In the genomic region with DNA sequence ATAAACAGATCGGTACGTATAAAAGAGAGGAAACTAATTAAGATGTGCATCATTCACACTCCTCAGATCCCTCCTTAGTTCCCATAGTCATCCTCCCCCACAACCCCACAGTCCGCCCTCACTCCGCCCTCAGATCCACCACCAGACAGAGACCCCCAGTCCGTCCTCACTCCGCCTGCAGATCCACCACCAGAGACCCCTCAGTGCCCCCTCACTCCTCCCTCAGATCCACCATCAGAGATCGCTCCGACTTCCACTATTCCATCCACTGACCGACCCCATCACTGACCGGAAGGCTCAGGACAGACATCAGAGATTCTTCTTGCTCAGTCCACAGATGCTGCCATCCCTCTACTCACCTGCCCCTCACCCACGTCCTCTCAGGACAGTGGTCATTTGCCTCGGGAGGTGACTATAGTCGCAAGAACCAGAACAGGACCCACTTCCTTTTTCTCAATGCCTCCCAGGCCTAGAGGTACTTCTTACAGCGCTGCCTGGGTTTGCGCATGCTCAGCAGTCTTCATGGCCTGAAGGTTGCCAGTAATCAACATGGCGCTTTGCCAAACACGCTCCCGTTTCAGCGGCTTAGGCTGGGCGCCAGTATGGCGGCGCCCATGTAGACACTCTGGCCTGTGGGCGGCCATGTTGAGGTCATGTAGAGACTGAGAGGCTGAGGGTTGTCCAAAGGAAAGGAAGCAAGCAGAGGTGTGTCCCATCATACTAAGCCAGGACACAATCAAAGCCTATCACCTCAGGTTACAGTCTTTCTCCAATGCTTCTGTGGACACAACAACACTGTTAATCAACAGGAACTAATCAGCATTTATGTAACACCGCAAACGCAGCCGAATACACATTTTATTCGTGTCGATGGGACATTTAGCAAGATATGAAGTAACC, we compare ENCODE assay signal across 8 cellular contexts. TPM values are rescaled to one million over a fixed set of nuclear protein-coding genes. Genes with fewer than 3 reads are reported as not detected.
DNase-seq lines count a peak whose midpoint lies in the region; ATAC-seq, FAIRE-seq and TF ChIP-seq lines count a peak whose summit lies in the region.

TSS of gene ZNF484 (minus strand) at position 508 of the 900 bp plus-strand sequence. CDS start 3,009 bp downstream, outside the sequence.

- intact Hi-C loops in T-helper 2 cell treated with Interferon-gamma antibody and Interleukin-4, amounts not matched to agents 100 ng/mL and 5 ng/mL, for 36 hours (cut with micrococcal nuclease), result loop anchor here (1.0 to 10.0 kb wide), 7 partner anchors 85 to 1287 kb away; partner anchors contain the start of genes IARS1 and IPPK
- intact Hi-C loops in aorta (cut with DNase I), result loop anchor here (10.0 kb wide), 2 partner anchors 63 to 177 kb away; partner anchors contain the start of gene SUSD3 (in 1 of the 2)

- H3K79me2 ChIP-seq in astrocyte (ENCODE audit: insufficient read depth, low read length), result peaks cover 42% of the 10 kb centered on the region

- H4K20me1 ChIP-seq in astrocyte (ENCODE audit: insufficient read depth, low read length), result peaks cover 10% of the 10 kb centered on the region

- peak within 1 kb of the TSS; percentile 71 for H3K27ac ChIP-seq in astrocyte (ENCODE audit: low read depth, low read length)
- H3K27ac ChIP-seq in rectal smooth muscle tissue (ENCODE audit: low read depth, low read length), result peak within 1 kb of the TSS; percentile 88
- peak within 1 kb of the TSS in 1 of 2 donors; percentile 86 for H3K27ac ChIP-seq in aorta (ENCODE audit: low read depth in 1 of 2, low read length in 2 of 2)

- DNase-seq in NCI-H187 treated with DMSO at 0.1 percent for 48 hours (lab: John Stamatoyannopoulos, UW) (peak; percentile 72), astrocyte (ENCODE audit: low read depth) (peak; percentile 91), hepatic stellate cell (ENCODE audit: low spot score) (peak; percentile 93), aorta (peak; percentile 98)

- H2AFZ ChIP-seq in astrocyte (ENCODE audit: low read depth, low read length), result peak within 1 kb of the TSS; percentile 93

- peaks cover 6% of the 10 kb centered on the region for H3K4me1 Mint-ChIP-seq in astrocyte (ENCODE audit: low read depth, unreplicated experiment)

- H3K27me3 ChIP-seq in astrocyte (ENCODE audit: insufficient read depth, low read length), result no peaks in the 10 kb centered on the region
- no peaks in the 10 kb centered on the region for H3K27me3 ChIP-seq in rectal smooth muscle tissue (ENCODE audit: control insufficient read depth, insufficient read depth, low read length)
- H3K27me3 ChIP-seq in aorta (ENCODE audit: control insufficient read depth in 1 of 2, insufficient read depth in 2 of 2, low read length in 1 of 2), result no peaks in the 10 kb centered on the region

- TF ChIP-seq CTCF in astrocyte (IDR thresholded peaks at IDR 0.05; ENCODE audit: insufficient read depth, low read depth, low read length), result no peak

- H3K9me3 Mint-ChIP-seq in astrocyte (ENCODE audit: unreplicated experiment), result peaks cover 1% of the 10 kb centered on the region

- H3K9me3 ChIP-seq in astrocyte (ENCODE audit: insufficient read depth, low read depth, low read length) (no peaks in the 10 kb centered on the region), aorta (ENCODE audit: control insufficient read depth, low read length) (no peaks in the 10 kb centered on the region)

- H3K27ac Mint-ChIP-seq in astrocyte (ENCODE audit: unreplicated experiment), result peak within 1 kb of the TSS; percentile 92

- H3K9ac ChIP-seq in astrocyte (ENCODE audit: low read length) (peak within 1 kb of the TSS; percentile 94), rectal smooth muscle tissue (ENCODE audit: low read length) (peak within 1 kb of the TSS; percentile 81)

- H3K4me2 ChIP-seq in astrocyte (ENCODE audit: low read length), result peak within 1 kb of the TSS; percentile 88

- ATAC-seq in GM18499 (IDR thresholded peaks at IDR 0.05; ENCODE audit: insufficient read depth, unreplicated experiment), result peak; percentile 89
- ATAC-seq in HG02943 (IDR thresholded peaks at IDR 0.05; ENCODE audit: low read depth, unreplicated experiment), result peak; percentile 98
- peak; percentile 100 for ATAC-seq in aorta (ENCODE audit: low FRiP score)

- H3K4me3 ChIP-seq in astrocyte (ENCODE audit: insufficient read depth, low read depth, low read length) (peak within 1 kb of the TSS; percentile 86), rectal smooth muscle tissue (ENCODE audit: low read length) (peak within 1 kb of the TSS; percentile 96), aorta (ENCODE audit: low read length in 2 of 2) (peak within 1 kb of the TSS; percentile 27 to 89)

- peaks cover 3% of the 10 kb centered on the region for H3K27me3 Mint-ChIP-seq in astrocyte (ENCODE audit: low read depth, unreplicated experiment)

- H3K36me3 Mint-ChIP-seq in astrocyte (ENCODE audit: low read depth, unreplicated experiment), result no peaks in the 10 kb centered on the region

- H3K36me3 ChIP-seq in astrocyte (ENCODE audit: insufficient read depth, low read length) (no peaks in the 10 kb centered on the region), rectal smooth muscle tissue (ENCODE audit: control insufficient read depth, insufficient read depth, low read length) (no peaks in the 10 kb centered on the region), aorta (ENCODE audit: control insufficient read depth in 1 of 2, insufficient read depth in 2 of 2, low read length in 1 of 2) (peaks cover 0 to 1% of the 10 kb centered on the region in 2 donors)

- peak within 1 kb of the TSS; percentile 96 for H3K4me3 Mint-ChIP-seq in astrocyte (ENCODE audit: unreplicated experiment)

- WGBS in aorta, 2 donors, result 17% methylated on average over 28 of the region's 28 CpGs

- H3K4me1 ChIP-seq in astrocyte (ENCODE audit: insufficient read depth, low read length), result peaks cover 3% of the 10 kb centered on the region
- no peaks in the 10 kb centered on the region for H3K4me1 ChIP-seq in rectal smooth muscle tissue (ENCODE audit: control insufficient read depth, insufficient read depth, low read length)
- no peaks in the 10 kb centered on the region for H3K4me1 ChIP-seq in aorta (ENCODE audit: control insufficient read depth in 1 of 2, insufficient read depth in 2 of 2, low read length in 2 of 2)

- peak; percentile 75 for FAIRE-seq in astrocyte (lab: Jason Lieb, UNC)

RNA-seq across cellular contexts. Expression of gene ZNF484, which starts in this region (rescaled TPM):
- total RNA-seq in T-helper 2 cell treated with Interferon-gamma antibody and Interleukin-4, amounts not matched to agents 100 ng/mL and 5 ng/mL, for 36 hours, result 11.4 and 11.5 TPM in 2 replicates
- total RNA-seq in astrocyte (9.8 and 10.6 TPM in 2 replicates), aorta (10 to 100 TPM; 11.6 to 17.3 TPM)
- 1 to 10 TPM; 1.5 to 1.9 TPM for polyA plus RNA-seq in aorta
